ENCODE assay signal across 1 cellular context in the genomic region with DNA sequence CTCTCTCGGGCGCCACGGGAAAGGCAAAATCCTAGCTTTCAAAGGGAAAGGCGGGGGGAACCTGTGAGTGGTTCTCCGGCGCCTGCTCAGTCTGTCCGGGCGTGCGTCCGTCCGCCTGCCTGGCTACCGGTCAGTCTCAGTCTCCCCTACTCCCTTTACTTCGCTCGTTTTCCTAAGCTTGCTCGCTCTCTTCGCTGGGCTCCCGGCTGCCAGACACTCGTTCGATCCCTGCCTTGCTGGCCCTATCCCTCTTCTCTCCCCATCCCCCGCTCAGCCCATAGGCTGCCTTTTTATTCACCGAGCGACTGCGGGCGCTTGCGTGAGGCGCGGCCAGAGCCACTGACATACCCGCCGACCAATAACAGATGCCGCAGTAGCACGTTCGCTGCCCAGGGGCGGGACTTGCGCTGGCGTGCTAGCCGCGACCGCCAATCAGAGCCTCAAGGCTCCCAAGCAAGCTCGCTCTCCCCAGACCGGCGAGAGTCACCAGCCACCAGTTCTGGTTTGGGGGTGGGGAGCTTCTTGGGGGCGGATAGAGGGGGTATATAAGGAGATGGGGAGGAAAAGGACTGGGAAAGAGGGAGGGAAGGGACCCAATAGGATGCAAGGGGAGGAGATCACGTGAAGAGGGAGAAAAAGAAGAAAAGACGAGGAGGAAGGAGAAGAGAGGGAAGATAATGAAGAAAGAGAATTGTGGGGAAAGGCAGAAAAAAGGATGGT.
TF ChIP-seq lines count a peak whose summit lies in the region.

No MANE protein-coding gene starts in this region.

TF ChIP-seq in HepG2, 621 proteins besides CTCF, POLR2A, EP300 and RAD21 (continued from another document and continues in another):
- TF ChIP-seq MLX (CRISPR knock-in tag; IDR thresholded peaks at IDR 0.05): no peak
- no peak for TF ChIP-seq TGIF2 (CRISPR knock-in tag; IDR thresholded peaks at IDR 0.05)
- no peak for TF ChIP-seq HNRNPH1 (optimal IDR thresholded peaks at IDR 0.05; ENCODE audit: low read depth, low read length)
- TF ChIP-seq JUNB (CRISPR knock-in tag; IDR thresholded peaks at IDR 0.05; ENCODE audit: borderline replicate concordance): no peak
- TF ChIP-seq FOXC1 (CRISPR knock-in tag; IDR thresholded peaks at IDR 0.05; ENCODE audit: borderline replicate concordance): no peak
- TF ChIP-seq, protein P1, sequence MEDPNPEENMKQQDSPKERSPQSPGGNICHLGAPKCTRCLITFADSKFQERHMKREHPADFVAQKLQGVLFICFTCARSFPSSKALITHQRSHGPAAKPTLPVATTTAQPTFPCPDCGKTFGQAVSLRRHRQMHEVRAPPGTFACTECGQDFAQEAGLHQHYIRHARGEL (CRISPR knock-in tag; IDR thresholded peaks at IDR 0.05): no peak
- TF ChIP-seq, protein P2, sequence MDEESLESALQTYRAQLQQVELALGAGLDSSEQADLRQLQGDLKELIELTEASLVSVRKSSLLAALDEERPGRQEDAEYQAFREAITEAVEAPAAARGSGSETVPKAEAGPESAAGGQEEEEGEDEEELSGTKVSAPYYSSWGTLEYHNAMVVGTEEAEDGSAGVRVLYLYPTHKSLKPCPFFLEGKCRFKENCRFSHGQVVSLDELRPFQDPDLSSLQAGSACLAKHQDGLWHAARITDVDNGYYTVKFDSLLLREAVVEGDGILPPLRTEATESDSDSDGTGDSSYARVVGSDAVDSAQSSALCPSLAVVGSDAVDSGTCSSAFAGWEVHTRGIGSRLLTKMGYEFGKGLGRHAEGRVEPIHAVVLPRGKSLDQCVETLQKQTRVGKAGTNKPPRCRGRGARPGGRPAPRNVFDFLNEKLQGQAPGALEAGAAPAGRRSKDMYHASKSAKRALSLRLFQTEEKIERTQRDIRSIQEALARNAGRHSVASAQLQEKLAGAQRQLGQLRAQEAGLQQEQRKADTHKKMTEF (CRISPR knock-in tag; IDR thresholded peaks at IDR 0.05): no peak
- TF ChIP-seq ZNF264 (CRISPR knock-in tag; IDR thresholded peaks at IDR 0.05): no peak
- no peak for TF ChIP-seq NBN (conservative IDR thresholded peaks at IDR 0.05)
- TF ChIP-seq, protein P3, sequence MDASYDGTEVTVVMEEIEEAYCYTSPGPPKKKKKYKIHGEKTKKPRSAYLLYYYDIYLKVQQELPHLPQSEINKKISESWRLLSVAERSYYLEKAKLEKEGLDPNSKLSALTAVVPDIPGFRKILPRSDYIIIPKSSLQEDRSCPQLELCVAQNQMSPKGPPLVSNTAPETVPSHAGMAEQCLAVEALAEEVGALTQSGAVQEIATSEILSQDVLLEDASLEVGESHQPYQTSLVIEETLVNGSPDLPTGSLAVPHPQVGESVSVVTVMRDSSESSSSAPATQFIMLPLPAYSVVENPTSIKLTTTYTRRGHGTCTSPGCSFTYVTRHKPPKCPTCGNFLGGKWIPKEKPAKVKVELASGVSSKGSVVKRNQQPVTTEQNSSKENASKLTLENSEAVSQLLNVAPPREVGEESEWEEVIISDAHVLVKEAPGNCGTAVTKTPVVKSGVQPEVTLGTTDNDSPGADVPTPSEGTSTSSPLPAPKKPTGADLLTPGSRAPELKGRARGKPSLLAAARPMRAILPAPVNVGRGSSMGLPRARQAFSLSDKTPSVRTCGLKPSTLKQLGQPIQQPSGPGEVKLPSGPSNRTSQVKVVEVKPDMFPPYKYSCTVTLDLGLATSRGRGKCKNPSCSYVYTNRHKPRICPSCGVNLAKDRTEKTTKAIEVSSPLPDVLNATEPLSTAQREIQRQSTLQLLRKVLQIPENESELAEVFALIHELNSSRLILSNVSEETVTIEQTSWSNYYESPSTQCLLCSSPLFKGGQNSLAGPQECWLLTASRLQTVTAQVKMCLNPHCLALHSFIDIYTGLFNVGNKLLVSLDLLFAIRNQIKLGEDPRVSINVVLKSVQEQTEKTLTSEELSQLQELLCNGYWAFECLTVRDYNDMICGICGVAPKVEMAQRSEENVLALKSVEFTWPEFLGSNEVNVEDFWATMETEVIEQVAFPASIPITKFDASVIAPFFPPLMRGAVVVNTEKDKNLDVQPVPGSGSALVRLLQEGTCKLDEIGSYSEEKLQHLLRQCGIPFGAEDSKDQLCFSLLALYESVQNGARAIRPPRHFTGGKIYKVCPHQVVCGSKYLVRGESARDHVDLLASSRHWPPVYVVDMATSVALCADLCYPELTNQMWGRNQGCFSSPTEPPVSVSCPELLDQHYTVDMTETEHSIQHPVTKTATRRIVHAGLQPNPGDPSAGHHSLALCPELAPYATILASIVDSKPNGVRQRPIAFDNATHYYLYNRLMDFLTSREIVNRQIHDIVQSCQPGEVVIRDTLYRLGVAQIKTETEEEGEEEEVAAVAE (CRISPR knock-in tag; IDR thresholded peaks at IDR 0.05; ENCODE audit: borderline replicate concordance): peak; percentile 93
- TF ChIP-seq HOXD1 (CRISPR knock-in tag; IDR thresholded peaks at IDR 0.05): no peak
- TF ChIP-seq ZNF605 (CRISPR knock-in tag; IDR thresholded peaks at IDR 0.05): no peak
- TF ChIP-seq PHF5A (CRISPR knock-in tag; IDR thresholded peaks at IDR 0.05; ENCODE audit: low read depth, unreplicated experiment): no peak
- no peak for TF ChIP-seq ZNF629 (CRISPR knock-in tag; conservative IDR thresholded peaks at IDR 0.05)
- TF ChIP-seq ETV5 (CRISPR knock-in tag; IDR thresholded peaks at IDR 0.05; ENCODE audit: borderline replicate concordance): no peak
- no peak for TF ChIP-seq ZZZ3 (CRISPR knock-in tag; IDR thresholded peaks at IDR 0.05; ENCODE audit: borderline replicate concordance)
- no peak for TF ChIP-seq ZNF773 (CRISPR knock-in tag; IDR thresholded peaks at IDR 0.05; ENCODE audit: borderline replicate concordance)
- TF ChIP-seq KAT2B (IDR thresholded peaks at IDR 0.05; ENCODE audit: borderline replicate concordance, low read depth, low read length): no peak
- TF ChIP-seq ZSCAN31 (CRISPR knock-in tag; IDR thresholded peaks at IDR 0.05; ENCODE audit: low read depth): no peak
- no peak for TF ChIP-seq ZBTB40 (IDR thresholded peaks at IDR 0.05)
- TF ChIP-seq ZBTB40 (CRISPR knock-in tag; IDR thresholded peaks at IDR 0.05): no peak; the same call in 1 of the 2 replicates
- no peak for TF ChIP-seq ZNF12 (CRISPR knock-in tag; IDR thresholded peaks at IDR 0.05)
- no peak for TF ChIP-seq KDM5B (CRISPR knock-in tag; IDR thresholded peaks at IDR 0.05; ENCODE audit: borderline replicate concordance)
- TF ChIP-seq, protein P4, sequence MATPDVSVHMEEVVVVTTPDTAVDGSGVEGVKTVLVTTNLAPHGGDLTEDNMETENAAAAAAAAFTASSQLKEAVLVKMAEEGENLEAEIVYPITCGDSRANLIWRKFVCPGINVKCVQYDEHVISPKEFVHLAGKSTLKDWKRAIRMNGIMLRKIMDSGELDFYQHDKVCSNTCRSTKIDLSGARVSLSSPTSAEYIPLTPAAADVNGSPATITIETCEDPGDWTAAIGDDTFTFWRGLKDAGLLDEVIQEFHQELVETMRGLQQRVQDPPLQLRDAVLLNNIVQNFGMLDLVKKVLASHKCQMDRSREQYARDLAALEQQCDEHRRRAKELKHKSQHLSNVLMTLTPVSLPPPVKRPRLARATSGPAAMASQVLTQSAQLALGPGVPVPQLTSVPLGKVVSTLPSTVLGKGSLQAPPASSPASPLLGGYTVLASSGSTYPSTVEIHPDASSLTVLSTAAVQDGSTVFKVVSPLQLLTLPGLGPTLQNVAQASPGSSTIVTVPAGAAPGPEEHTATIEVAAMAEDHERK (CRISPR knock-in tag; IDR thresholded peaks at IDR 0.05; ENCODE audit: low read depth): peak; percentile 87
- no peak for TF ChIP-seq ZFP36L2 (CRISPR knock-in tag; IDR thresholded peaks at IDR 0.05)
- no peak for TF ChIP-seq SALL1 (CRISPR knock-in tag; IDR thresholded peaks at IDR 0.05)
- no peak for TF ChIP-seq ESRRA (CRISPR knock-in tag; IDR thresholded peaks at IDR 0.05; ENCODE audit: low read depth)
- TF ChIP-seq SP1 (IDR thresholded peaks at IDR 0.05): no peak
- TF ChIP-seq SP1 (CRISPR knock-in tag; IDR thresholded peaks at IDR 0.05): no peak
- no peak for TF ChIP-seq ZNF614 (CRISPR knock-in tag; IDR thresholded peaks at IDR 0.05; ENCODE audit: borderline replicate concordance)
- no peak for TF ChIP-seq ZNF75D (CRISPR knock-in tag; IDR thresholded peaks at IDR 0.05; ENCODE audit: borderline replicate concordance)
- TF ChIP-seq NFIB (CRISPR knock-in tag; IDR thresholded peaks at IDR 0.05; ENCODE audit: borderline replicate concordance): no peak
- no peak for TF ChIP-seq NONO (IDR thresholded peaks at IDR 0.05)
- no peak for TF ChIP-seq NONO (CRISPR knock-in tag; conservative IDR thresholded peaks at IDR 0.05)
- TF ChIP-seq ATF1 (CRISPR knock-in tag; IDR thresholded peaks at IDR 0.05): peak; percentile 74; the same call in 1 of the 2 replicates
- TF ChIP-seq ZSCAN21 (CRISPR knock-in tag; IDR thresholded peaks at IDR 0.05; ENCODE audit: borderline replicate concordance): no peak
- TF ChIP-seq SSRP1 (CRISPR knock-in tag; IDR thresholded peaks at IDR 0.05): no peak
- TF ChIP-seq NR3C1 (CRISPR knock-in tag; IDR thresholded peaks at IDR 0.05): no peak
- TF ChIP-seq POLR2G (IDR thresholded peaks at IDR 0.05; ENCODE audit: low read depth, low read length): peak; percentile 44; the same call in 1 of the 2 replicates
- TF ChIP-seq, protein P5, sequence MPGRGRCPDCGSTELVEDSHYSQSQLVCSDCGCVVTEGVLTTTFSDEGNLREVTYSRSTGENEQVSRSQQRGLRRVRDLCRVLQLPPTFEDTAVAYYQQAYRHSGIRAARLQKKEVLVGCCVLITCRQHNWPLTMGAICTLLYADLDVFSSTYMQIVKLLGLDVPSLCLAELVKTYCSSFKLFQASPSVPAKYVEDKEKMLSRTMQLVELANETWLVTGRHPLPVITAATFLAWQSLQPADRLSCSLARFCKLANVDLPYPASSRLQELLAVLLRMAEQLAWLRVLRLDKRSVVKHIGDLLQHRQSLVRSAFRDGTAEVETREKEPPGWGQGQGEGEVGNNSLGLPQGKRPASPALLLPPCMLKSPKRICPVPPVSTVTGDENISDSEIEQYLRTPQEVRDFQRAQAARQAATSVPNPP (CRISPR knock-in tag; IDR thresholded peaks at IDR 0.05): no peak
- no peak for TF ChIP-seq RARG (CRISPR knock-in tag; IDR thresholded peaks at IDR 0.05; ENCODE audit: low read depth)
- TF ChIP-seq IRX3 (CRISPR knock-in tag; IDR thresholded peaks at IDR 0.05; ENCODE audit: borderline replicate concordance, low read depth): no peak
- 0 out of 2 replicates have a peak, but pooled peaks have one; percentile 35 for TF ChIP-seq RBFOX2 (IDR thresholded peaks at IDR 0.05; ENCODE audit: low read depth, low read length)
- no peak for TF ChIP-seq FOXM1 (CRISPR knock-in tag; IDR thresholded peaks at IDR 0.05)
- TF ChIP-seq SMAD1 (CRISPR knock-in tag; IDR thresholded peaks at IDR 0.05; ENCODE audit: borderline replicate concordance, low read depth): no peak
